Comparison of ENCODE assay signal across 26 cellular contexts in the genomic region with DNA sequence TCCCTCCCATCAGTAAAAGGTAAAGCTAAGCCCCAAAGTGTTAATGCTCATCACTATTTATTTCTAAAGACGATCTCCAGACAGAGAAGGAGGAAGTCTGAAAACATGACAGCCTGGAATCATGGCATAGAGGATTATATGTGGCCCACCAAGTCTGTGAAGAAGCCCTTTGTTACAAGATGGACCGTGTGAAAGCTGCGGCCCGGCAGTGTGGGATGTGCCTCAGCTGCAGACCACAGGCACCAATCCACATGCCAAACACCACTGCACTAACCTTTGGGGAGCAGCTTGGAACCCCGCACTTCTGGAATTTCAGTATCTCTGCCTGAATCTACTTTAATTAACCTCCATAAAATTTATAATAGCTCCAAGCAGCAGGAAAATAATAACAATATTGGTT.
"Had no signal": no experiment of that assay in that cellular context is flagged by ENCODE, and none has a peak within 500 bp of the region (broad histone marks: within the 10 kb centered on the region; RNA-seq: fewer than 3 reads in every experiment).

No MANE protein-coding gene starts in this region.

- H3K9me3 ChIP-seq: esophagus muscularis mucosa, mucosa of descending colon, prostate gland, sigmoid colon, thoracic aorta, tibial nerve, upper lobe of left lung had no signal

- ATAC-seq: foreskin keratinocyte; left lobe of liver; mucosa of descending colon; natural killer cell treated with Interleukin-12 subunit alpha and Interleukin-12 subunit beta and Interleukin-15 and Interleukin-18, amount 100 ng/mL, for 72 hours; stimulated activated effector memory CD8-positive, alpha-beta T cell treated with anti-CD3 and anti-CD28 coated beads, Interleukin-12 subunit alpha, Interleukin-12 subunit beta, amount 100 ng/mL, for 72 hours; stimulated activated naive CD8-positive, alpha-beta T cell treated with anti-CD3 and anti-CD28 coated beads, Interleukin-15, Interleukin-2, amounts not matched to agents 100 U/mL and 50 U/mL, for 24 hours had no signal

- H3K79me2 ChIP-seq: hepatocyte had no signal

- H2AFZ ChIP-seq: hepatocyte had no signal

- H3K4me2 ChIP-seq: hepatocyte had no signal

- H3K36me3 ChIP-seq: prostate gland, right atrium auricular region, thoracic aorta, upper lobe of left lung had no signal

- H3K27ac Mint-ChIP-seq: memory B cell; mesothelial cell of epicardium; natural killer cell treated with Interleukin-12 subunit alpha and Interleukin-12 subunit beta and Interleukin-15 and Interleukin-18, amount 100 ng/mL, for 72 hours; stimulated activated effector memory CD8-positive, alpha-beta T cell treated with anti-CD3 and anti-CD28 coated beads, Interleukin-12 subunit alpha, Interleukin-12 subunit beta, amount 100 ng/mL, for 72 hours had no signal

- H3K27me3 ChIP-seq: esophagus muscularis mucosa, foreskin keratinocyte, hepatocyte, right atrium auricular region, sigmoid colon, tibial nerve, upper lobe of left lung had no signal

- H3K4me3 ChIP-seq: coronary artery, esophagus muscularis mucosa, hepatocyte, lung, mucosa of descending colon, prostate gland, right atrium auricular region, sigmoid colon, thoracic aorta, tibial nerve, upper lobe of left lung had no signal

- H3K27ac ChIP-seq: coronary artery, esophagus muscularis mucosa, foreskin keratinocyte, hepatocyte, prostate gland, right atrium auricular region, sigmoid colon, thoracic aorta, tibial nerve, upper lobe of left lung had no signal

- H3K27me3 Mint-ChIP-seq: memory B cell; naive B cell; natural killer cell treated with Interleukin-12 subunit alpha and Interleukin-12 subunit beta and Interleukin-15 and Interleukin-18, amount 100 ng/mL, for 72 hours had no signal

- FAIRE-seq: endothelial cell of umbilical vein, kidney, urothelium cell line had no signal

- H3K9me3 Mint-ChIP-seq: memory B cell; naive B cell; natural killer cell treated with Interleukin-12 subunit alpha and Interleukin-12 subunit beta and Interleukin-15 and Interleukin-18, amount 100 ng/mL, for 72 hours; stimulated activated effector memory CD8-positive, alpha-beta T cell treated with anti-CD3 and anti-CD28 coated beads, Interleukin-12 subunit alpha, Interleukin-12 subunit beta, amount 100 ng/mL, for 72 hours had no signal

- H3K36me3 Mint-ChIP-seq: natural killer cell treated with Interleukin-12 subunit alpha and Interleukin-12 subunit beta and Interleukin-15 and Interleukin-18, amount 100 ng/mL, for 72 hours had no signal

- DNase-seq: dermis blood vessel endothelial cell; effector memory CD4-positive, alpha-beta T cell; foreskin keratinocyte; kidney; mucosa of descending colon; naive B cell; sigmoid colon; stimulated activated CD4-positive, alpha-beta T cell treated with anti-CD3 and anti-CD28 coated beads, Interleukin-2, amount 100 ng/mL, for 24 hours; stimulated activated CD4-positive, alpha-beta T cell treated with anti-CD3 and anti-CD28 coated beads, Interleukin-4, amount 100 ng/mL, for 24 hours; stimulated activated naive CD8-positive, alpha-beta T cell treated with anti-CD3 and anti-CD28 coated beads, Interleukin-15, Interleukin-2, amounts not matched to agents 100 U/mL and 50 U/mL, for 24 hours; upper lobe of left lung had no signal

- H3K4me1 ChIP-seq: esophagus muscularis mucosa, foreskin keratinocyte, prostate gland, right atrium auricular region, sigmoid colon, upper lobe of left lung had no signal

- H3K4me3 Mint-ChIP-seq: memory B cell; mesothelial cell of epicardium; naive B cell; natural killer cell treated with Interleukin-12 subunit alpha and Interleukin-12 subunit beta and Interleukin-15 and Interleukin-18, amount 100 ng/mL, for 72 hours; stimulated activated effector memory CD8-positive, alpha-beta T cell treated with anti-CD3 and anti-CD28 coated beads, Interleukin-12 subunit alpha, Interleukin-12 subunit beta, amount 100 ng/mL, for 72 hours had no signal
